ENCODE assay signal across 25 cellular contexts in genomic region chr1:78359666-78360065, GRCh38.
"Had no signal": no experiment of that assay in that cellular context is flagged by ENCODE, and none has a peak within 500 bp of the region (broad histone marks: within the 10 kb centered on the region; RNA-seq: fewer than 3 reads in every experiment).

No MANE protein-coding gene starts in this region.

- H3K4me3 Mint-ChIP-seq: dendritic cell treated with granulocyte-macrophage colony-stimulating factor and Interleukin-4, amounts not matched to agents 40 ng/mL and 50 ng/mL, for 4 days; endodermal cell; memory B cell; natural killer cell; stimulated activated naive B cell treated with anti-CD40 and anti-IgM and Interleukin-4, amounts not matched to agents 10 μg/mL and 1 μg/mL and 100 μg/mL, for 72 hours; stimulated activated naive CD8-positive, alpha-beta T cell treated with anti-CD3 and anti-CD28 coated beads, Interleukin-15, Interleukin-2, amounts not matched to agents 100 ng/mL and 50 ng/mL, for 24 hours had no signal

- DNase-seq: effector CD8-positive, alpha-beta T cell; endodermal cell; erythroblast; foreskin keratinocyte; heart left ventricle; kidney; natural killer cell; occipital lobe; ovary; posterior cingulate gyrus; psoas muscle; right cardiac atrium; sigmoid colon; stimulated activated naive B cell treated with anti-CD40 and anti-IgM and Interleukin-4, amounts not matched to agents 10 μg/mL and 1 μg/mL and 100 μg/mL, for 72 hours; upper lobe of right lung; uterus had no signal

- H2AFZ ChIP-seq: hepatocyte had no signal

- H3K79me2 ChIP-seq: hepatocyte had no signal

- ATAC-seq: foreskin keratinocyte; gastroesophageal sphincter; heart left ventricle; left lobe of liver; natural killer cell; psoas muscle; right cardiac atrium; stimulated activated naive B cell treated with anti-CD40 and anti-IgM and Interleukin-4, amounts not matched to agents 10 μg/mL and 1 μg/mL and 100 μg/mL, for 72 hours; upper lobe of right lung had no signal

- H3K9me3 Mint-ChIP-seq: dendritic cell treated with granulocyte-macrophage colony-stimulating factor and Interleukin-4, amounts not matched to agents 40 ng/mL and 50 ng/mL, for 4 days; endodermal cell; memory B cell; stimulated activated naive B cell treated with anti-CD40 and anti-IgM and Interleukin-4, amounts not matched to agents 10 μg/mL and 1 μg/mL and 100 μg/mL, for 72 hours; stimulated activated naive CD8-positive, alpha-beta T cell treated with anti-CD3 and anti-CD28 coated beads, Interleukin-15, Interleukin-2, amounts not matched to agents 100 ng/mL and 50 ng/mL, for 24 hours had no signal

- H3K4me3 ChIP-seq: gastroesophageal sphincter, heart left ventricle, hepatocyte, lung, ovary, psoas muscle, sigmoid colon, thoracic aorta, tibial nerve, upper lobe of right lung, uterus had no signal

- H3K27me3 Mint-ChIP-seq: dendritic cell treated with granulocyte-macrophage colony-stimulating factor and Interleukin-4, amounts not matched to agents 40 ng/mL and 50 ng/mL, for 4 days; stimulated activated naive B cell treated with anti-CD40 and anti-IgM and Interleukin-4, amounts not matched to agents 10 μg/mL and 1 μg/mL and 100 μg/mL, for 72 hours had no signal

- H3K27me3 ChIP-seq: gastroesophageal sphincter, heart left ventricle, hepatocyte, ovary, sigmoid colon, tibial nerve, upper lobe of right lung, uterus had no signal

- H3K36me3 Mint-ChIP-seq: memory B cell; natural killer cell; stimulated activated naive B cell treated with anti-CD40 and anti-IgM and Interleukin-4, amounts not matched to agents 10 μg/mL and 1 μg/mL and 100 μg/mL, for 72 hours had no signal

- H3K4me1 ChIP-seq: foreskin keratinocyte, heart left ventricle, psoas muscle, tibial nerve, upper lobe of right lung had no signal

- H3K36me3 ChIP-seq: gastroesophageal sphincter, heart left ventricle, ovary, sigmoid colon, thoracic aorta, tibial nerve, upper lobe of right lung, uterus had no signal

- H3K4me2 ChIP-seq: hepatocyte had no signal

- H3K27ac Mint-ChIP-seq: dendritic cell treated with granulocyte-macrophage colony-stimulating factor and Interleukin-4, amounts not matched to agents 40 ng/mL and 50 ng/mL, for 4 days; endodermal cell; memory B cell; natural killer cell; stimulated activated naive B cell treated with anti-CD40 and anti-IgM and Interleukin-4, amounts not matched to agents 10 μg/mL and 1 μg/mL and 100 μg/mL, for 72 hours; stimulated activated naive CD8-positive, alpha-beta T cell treated with anti-CD3 and anti-CD28 coated beads, Interleukin-15, Interleukin-2, amounts not matched to agents 100 ng/mL and 50 ng/mL, for 24 hours had no signal

- H3K9me3 ChIP-seq: gastroesophageal sphincter, heart left ventricle, ovary, psoas muscle, sigmoid colon, thoracic aorta, tibial nerve, upper lobe of right lung, uterus had no signal

- H3K27ac ChIP-seq: foreskin keratinocyte, gastroesophageal sphincter, heart left ventricle, hepatocyte, ovary, psoas muscle, sigmoid colon, thoracic aorta, tibial nerve, upper lobe of right lung, uterus had no signal

- H3K4me1 Mint-ChIP-seq: endodermal cell; memory B cell; natural killer cell; stimulated activated naive B cell treated with anti-CD40 and anti-IgM and Interleukin-4, amounts not matched to agents 10 μg/mL and 1 μg/mL and 100 μg/mL, for 72 hours had no signal
